ENCODE assay signal across 5 cellular contexts in the genomic region with DNA sequence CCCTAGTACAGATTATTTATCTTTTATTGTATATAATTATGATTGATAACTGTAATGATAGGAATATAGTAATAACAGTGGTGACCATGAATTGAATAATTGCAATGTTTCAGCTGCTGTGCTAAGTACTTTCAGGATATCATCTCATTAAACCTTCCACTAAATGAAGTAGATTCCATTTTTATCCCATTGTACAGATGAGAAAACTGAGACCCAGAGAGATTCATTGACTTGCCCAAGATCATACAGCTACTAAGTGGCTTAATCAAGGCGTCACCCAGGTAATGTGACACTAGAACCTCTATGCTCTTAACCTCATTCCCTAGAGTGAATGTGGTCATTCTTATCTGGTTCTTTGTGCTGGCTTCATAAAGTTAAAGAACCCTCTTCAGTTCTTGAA.
"Had no signal": no experiment of that assay in that cellular context is flagged by ENCODE, and none has a peak within 500 bp of the region (broad histone marks: within the 10 kb centered on the region; RNA-seq: fewer than 3 reads in every experiment).

No MANE protein-coding gene starts in this region.

- H3K9ac ChIP-seq: KMS-11 had no signal

- H3K4me2 ChIP-seq: KMS-11 had no signal

- DNase-seq: IMR-90, KBM-7, KG1 had no signal

- H3K27ac ChIP-seq: HL-60, KMS-11 had no signal
